In the genomic region with DNA sequence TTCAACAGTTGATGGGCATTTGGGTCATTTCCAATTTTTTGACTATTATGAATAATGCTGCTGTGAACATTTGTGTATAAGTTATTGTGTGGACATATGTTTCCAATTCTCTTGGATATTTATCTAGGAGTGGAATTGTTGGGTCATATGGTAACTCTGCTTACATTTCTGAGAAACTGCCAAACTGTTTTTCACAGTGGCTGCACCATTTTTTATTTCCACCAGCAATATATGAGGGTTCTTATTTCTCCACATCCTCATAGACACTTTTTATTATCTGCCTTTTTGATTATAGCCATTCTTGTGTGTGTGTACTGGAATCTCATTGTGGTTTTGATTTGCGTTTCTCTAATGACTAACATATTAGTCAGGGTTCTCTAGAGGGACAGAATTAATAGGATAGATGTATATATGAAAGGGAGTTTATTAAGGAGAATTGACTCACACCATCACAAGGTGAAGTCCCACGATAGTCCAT, we compare ENCODE assay signal across 16 cellular contexts. TPM values are rescaled to one million over a fixed set of nuclear protein-coding genes. Genes with fewer than 3 reads are reported as not detected.
DNase-seq lines count a peak whose midpoint lies in the region; ATAC-seq and TF ChIP-seq lines count a peak whose summit lies in the region.
"Had no signal": no experiment of that assay in that cellular context is flagged by ENCODE, and none has a peak within 500 bp of the region (broad histone marks: within the 10 kb centered on the region; RNA-seq: fewer than 3 reads in every experiment).

No MANE protein-coding gene starts in this region.

- peak; percentile 57 for ATAC-seq in activated T-helper 17 cell treated with anti-CD3 and anti-CD28 coated beads, Interleukin-2, amount 50 U/mL, for 72 hours (replicated peaks)
- no peak for ATAC-seq in GM18870 (IDR thresholded peaks at IDR 0.05; ENCODE audit: unreplicated experiment)
- ATAC-seq: A549; activated T-cell treated with anti-CD3 and anti-CD28 coated beads, Interleukin-2, amount 50 U/mL, for 4 hours had no signal

- no peaks in the 10 kb centered on the region for H3K36me3 ChIP-seq in ACC112 (ENCODE audit: insufficient read depth, low read length)
- H3K36me3 ChIP-seq: adrenal gland, uterus had no signal

- no peak for TF ChIP-seq CTCF in HFF-Myc (IDR thresholded peaks at IDR 0.05; ENCODE audit: low read depth, low read length, missing control alignments)

- no peak overlapping the region for H3K4me3 ChIP-seq in ACC112 (ENCODE audit: low read depth, low read length)
- no peak overlapping the region for H3K4me3 ChIP-seq in HFF-Myc (replicated peaks; ENCODE audit: low read depth, low read length)
- H3K4me3 ChIP-seq: A549, adrenal gland, uterus had no signal

- peaks cover 8% of the 10 kb centered on the region for H3K9me3 Mint-ChIP-seq in activated T-helper 17 cell treated with anti-CD3 and anti-CD28 coated beads, Interleukin-2, amount 50 U/mL, for 72 hours
- H3K9me3 Mint-ChIP-seq: activated T-cell treated with anti-CD3 and anti-CD28 coated beads, Interleukin-2, amount 50 U/mL, for 4 hours had no signal

- H2AFZ ChIP-seq in ACC112 (ENCODE audit: low read length, unreplicated experiment) = no peak overlapping the region

- no peaks in the 10 kb centered on the region for H3K36me3 Mint-ChIP-seq in activated T-helper 17 cell treated with anti-CD3 and anti-CD28 coated beads, Interleukin-2, amount 50 U/mL, for 72 hours (ENCODE audit: low read depth)

- H3K27ac ChIP-seq in ACC112 (ENCODE audit: low read depth, low read length) = peak overlapping the region; percentile 68
- H3K27ac ChIP-seq: A549, adrenal gland, uterus had no signal

- DNase-seq in HFF-Myc (ENCODE audit: extremely low read depth, low read depth) (peak; percentile 84), fibroblast of the conjunctiva (ENCODE audit: low read depth) (peak; percentile 73), kidney glomerular epithelial cell (lab: John Stamatoyannopoulos, UW) (no peak)
- no peak for DNase-seq in activated CD4-positive, alpha-beta T cell treated with anti-CD3 and anti-CD28 coated beads for 48 hours
- DNase-seq in activated T-cell treated with anti-CD3 and anti-CD28 coated beads, Interleukin-2, amount 50 U/mL, for 48 hours = no peak
- DNase-seq: activated CD4-positive, alpha-beta T cell treated with anti-CD3 and anti-CD28 coated beads, Interleukin-2, amount 50 U/mL, for 1 hour; activated T-cell treated with anti-CD3 and anti-CD28 coated beads, Interleukin-2, amount 50 U/mL, for 4 hours; adrenal gland; mesendoderm; Right ventricle myocardium superior; stimulated activated naive CD4-positive, alpha-beta T cell; uterus had no signal

- H3K79me2 ChIP-seq in ACC112 (ENCODE audit: control insufficient read depth, insufficient read depth, low read length, unreplicated experiment) = no peaks in the 10 kb centered on the region

- H3K27ac Mint-ChIP-seq in activated T-helper 17 cell treated with anti-CD3 and anti-CD28 coated beads, Interleukin-2, amount 50 U/mL, for 72 hours = no peak overlapping the region

- peaks cover 22% of the 10 kb centered on the region for H3K4me1 ChIP-seq in ACC112 (ENCODE audit: control insufficient read depth, insufficient read depth, low read length, unreplicated experiment)
- H3K4me1 ChIP-seq: A549, adrenal gland, uterus had no signal

- no peaks in the 10 kb centered on the region for H3K4me1 Mint-ChIP-seq in activated T-helper 17 cell treated with anti-CD3 and anti-CD28 coated beads, Interleukin-2, amount 50 U/mL, for 72 hours

- H3K4me3 Mint-ChIP-seq in activated T-helper 17 cell treated with anti-CD3 and anti-CD28 coated beads, Interleukin-2, amount 50 U/mL, for 72 hours = no peak overlapping the region
- H3K4me3 Mint-ChIP-seq: activated T-cell treated with anti-CD3 and anti-CD28 coated beads, Interleukin-2, amount 50 U/mL, for 4 hours had no signal

- H3K27me3 Mint-ChIP-seq in activated T-helper 17 cell treated with anti-CD3 and anti-CD28 coated beads, Interleukin-2, amount 50 U/mL, for 72 hours = peaks cover 44% of the 10 kb centered on the region

- H3K27me3 ChIP-seq in ACC112 (ENCODE audit: insufficient read depth, low read length) = peaks cover 44% of the 10 kb centered on the region
- H3K27me3 ChIP-seq: uterus had no signal

RNA-seq across cellular contexts. Expression of gene MED27, which starts 14.7 kb away (rescaled TPM):
- total RNA-seq in activated T-helper 17 cell treated with anti-CD3 and anti-CD28 coated beads, Interleukin-2, amount 50 U/mL, for 72 hours = 10 to 100 TPM; 19.2 to 34.6 TPM

Comparison
In these comparisons a context has a peak if more than half of its experiments do, and no peak if none do; other contexts are left out.
1. DNase-seq: peak in HFF-Myc (single experiment) and fibroblast of the conjunctiva (single experiment); none in activated CD4-positive, alpha-beta T cell treated with anti-CD3 and anti-CD28 coated beads for 48 hours (single experiment), activated T-cell treated with anti-CD3 and anti-CD28 coated beads, Interleukin-2, amount 50 U/mL, for 48 hours (0 of 2) and kidney glomerular epithelial cell (single experiment).